8 cellular contexts compared by ENCODE assay signal in the genomic region with DNA sequence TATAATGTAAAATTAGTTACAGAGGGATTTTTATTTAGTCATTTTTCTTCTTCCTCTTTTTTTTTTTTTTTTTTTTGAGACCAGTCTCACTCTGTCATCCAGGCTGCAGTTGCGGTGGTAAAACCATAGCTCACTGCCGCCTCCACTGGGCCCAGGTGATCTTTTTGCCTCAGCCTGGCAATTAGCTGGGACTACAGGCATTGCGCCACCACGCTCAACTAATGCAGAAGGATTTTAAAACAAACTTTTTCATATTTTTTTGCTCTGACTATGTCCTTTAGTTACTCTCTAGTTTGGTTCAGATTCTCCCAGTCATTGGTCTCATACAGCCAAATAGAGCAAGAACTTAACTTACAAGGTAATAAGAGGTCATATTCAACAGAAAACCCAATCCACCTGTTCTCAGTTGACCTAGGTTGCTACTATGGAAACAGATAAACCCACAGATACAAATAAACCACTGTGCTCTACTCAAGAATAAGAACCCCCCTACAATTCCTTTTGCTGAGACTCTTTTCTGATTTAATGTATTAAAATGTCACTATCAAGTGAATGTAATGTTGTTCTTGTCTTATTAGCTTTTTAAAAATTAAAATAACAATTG. TPM values are rescaled to one million over a fixed set of nuclear protein-coding genes. Genes with fewer than 3 reads are reported as not detected.
DNase-seq lines count a peak whose midpoint lies in the region; ATAC-seq and TF ChIP-seq lines count a peak whose summit lies in the region.

No MANE protein-coding gene starts in this region.

- no peaks in the 10 kb centered on the region for H3K36me3 ChIP-seq in colonic mucosa

- H3K9ac ChIP-seq in colonic mucosa (ENCODE audit: low read depth in 2 of 2, low read length in 2 of 2), result no peak overlapping the region

- intact Hi-C loops in colonic mucosa (cut with DNase I), result no loop called here

- no peaks in the 10 kb centered on the region for H3K9me3 ChIP-seq in colonic mucosa

- H3K27ac ChIP-seq in colonic mucosa (no peak overlapping the region), substantia nigra (ENCODE audit: low read depth, low read length, poor library complexity, severe bottlenecking) (no peak overlapping the region)

- H3K4me1 ChIP-seq in colonic mucosa, result no peaks in the 10 kb centered on the region

- DNase-seq in NOMO-1 (lab: John Stamatoyannopoulos, UW; ENCODE audit: unreplicated experiment in 2 of 2), result peak; percentile 66 to 72
- peak; percentile 62 for DNase-seq in colonic mucosa
- peak; percentile 41 for DNase-seq in stimulated activated naive CD8-positive, alpha-beta T cell treated with anti-CD3 and anti-CD28 coated beads, Interleukin-15, Interleukin-2, amounts not matched to agents 100 U/mL and 50 U/mL, for 24 hours
- DNase-seq in kidney glomerular epithelial cell (lab: John Stamatoyannopoulos, UW), result no peak
- DNase-seq in substantia nigra (lab: John Stamatoyannopoulos, UW), result no peak
- DNase-seq in HCEC 1CT, result no peak

- TF ChIP-seq CTCF in colonic mucosa (IDR thresholded peaks at IDR 0.05), result peak; percentile 29

- H3K4me3 ChIP-seq in colonic mucosa, result no peak overlapping the region

- peak; percentile 95 for ATAC-seq in GM18498 (IDR thresholded peaks at IDR 0.05; ENCODE audit: unreplicated experiment)
- peak; percentile 98 for ATAC-seq in HG02642 (IDR thresholded peaks at IDR 0.05; ENCODE audit: poor library complexity, unreplicated experiment)
- ATAC-seq in stimulated activated naive CD8-positive, alpha-beta T cell treated with anti-CD3 and anti-CD28 coated beads, Interleukin-15, Interleukin-2, amounts not matched to agents 100 U/mL and 50 U/mL, for 24 hours, result peak; percentile 89

- H3K27me3 ChIP-seq in colonic mucosa, result no peaks in the 10 kb centered on the region

RNA-seq across cellular contexts. Expression of gene TTC39B, which starts 50.1 kb away (rescaled TPM):
- total RNA-seq in colonic mucosa, result 10 to 100 TPM; 27.2 to 32.2 TPM

Comparison
In these comparisons a context has a peak if more than half of its experiments do, and no peak if none do; other contexts are left out.
1. DNase-seq: peak in NOMO-1 (2 of 2), colonic mucosa (single experiment) and stimulated activated naive CD8-positive, alpha-beta T cell treated with anti-CD3 and anti-CD28 coated beads, Interleukin-15, Interleukin-2, amounts not matched to agents 100 U/mL and 50 U/mL, for 24 hours (single experiment); none in kidney glomerular epithelial cell (single experiment), substantia nigra (0 of 49) and HCEC 1CT (single experiment).
2. Peak in every context shown above with its lines, with median percentiles within 50 percentile points of each other: ATAC-seq.